1 cellular context compared by ENCODE assay signal in the genomic region with DNA sequence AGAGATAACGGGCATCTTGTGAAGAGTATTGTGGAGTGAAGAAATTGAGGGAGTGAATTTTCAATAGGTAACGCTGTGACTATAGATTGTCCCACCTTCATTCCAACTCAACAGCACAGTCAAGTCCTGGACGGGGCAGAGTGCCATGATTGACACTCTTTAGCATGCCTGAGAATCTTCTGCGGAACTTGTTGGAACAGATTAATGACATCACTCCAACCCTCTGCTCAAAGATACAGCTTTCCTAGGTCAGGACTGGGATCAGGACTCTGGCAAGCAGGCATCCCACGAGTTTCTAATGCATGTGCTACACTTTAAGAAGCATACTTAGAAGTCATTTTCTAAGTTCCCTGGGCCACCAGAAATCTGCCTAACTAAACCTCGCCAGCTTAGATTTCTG.
TF ChIP-seq lines count a peak whose summit lies in the region.

No MANE protein-coding gene starts in this region.

TF ChIP-seq in WTC11, 78 proteins besides CTCF, POLR2A, EP300 and RAD21 (continued from another document):
- TF ChIP-seq, protein P1, sequence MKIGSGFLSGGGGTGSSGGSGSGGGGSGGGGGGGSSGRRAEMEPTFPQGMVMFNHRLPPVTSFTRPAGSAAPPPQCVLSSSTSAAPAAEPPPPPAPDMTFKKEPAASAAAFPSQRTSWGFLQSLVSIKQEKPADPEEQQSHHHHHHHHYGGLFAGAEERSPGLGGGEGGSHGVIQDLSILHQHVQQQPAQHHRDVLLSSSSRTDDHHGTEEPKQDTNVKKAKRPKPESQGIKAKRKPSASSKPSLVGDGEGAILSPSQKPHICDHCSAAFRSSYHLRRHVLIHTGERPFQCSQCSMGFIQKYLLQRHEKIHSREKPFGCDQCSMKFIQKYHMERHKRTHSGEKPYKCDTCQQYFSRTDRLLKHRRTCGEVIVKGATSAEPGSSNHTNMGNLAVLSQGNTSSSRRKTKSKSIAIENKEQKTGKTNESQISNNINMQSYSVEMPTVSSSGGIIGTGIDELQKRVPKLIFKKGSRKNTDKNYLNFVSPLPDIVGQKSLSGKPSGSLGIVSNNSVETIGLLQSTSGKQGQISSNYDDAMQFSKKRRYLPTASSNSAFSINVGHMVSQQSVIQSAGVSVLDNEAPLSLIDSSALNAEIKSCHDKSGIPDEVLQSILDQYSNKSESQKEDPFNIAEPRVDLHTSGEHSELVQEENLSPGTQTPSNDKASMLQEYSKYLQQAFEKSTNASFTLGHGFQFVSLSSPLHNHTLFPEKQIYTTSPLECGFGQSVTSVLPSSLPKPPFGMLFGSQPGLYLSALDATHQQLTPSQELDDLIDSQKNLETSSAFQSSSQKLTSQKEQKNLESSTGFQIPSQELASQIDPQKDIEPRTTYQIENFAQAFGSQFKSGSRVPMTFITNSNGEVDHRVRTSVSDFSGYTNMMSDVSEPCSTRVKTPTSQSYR (CRISPR knock-in tag; IDR thresholded peaks at IDR 0.05) = no peak
- TF ChIP-seq ZNF232 (CRISPR knock-in tag; IDR thresholded peaks at IDR 0.05) (no peak), FOXP1 (CRISPR knock-in tag; IDR thresholded peaks at IDR 0.05; ENCODE audit: borderline replicate concordance) (no peak), ZNF317 (CRISPR knock-in tag; IDR thresholded peaks at IDR 0.05; ENCODE audit: borderline replicate concordance, low read depth) (no peak)
- TF ChIP-seq, protein P2, sequence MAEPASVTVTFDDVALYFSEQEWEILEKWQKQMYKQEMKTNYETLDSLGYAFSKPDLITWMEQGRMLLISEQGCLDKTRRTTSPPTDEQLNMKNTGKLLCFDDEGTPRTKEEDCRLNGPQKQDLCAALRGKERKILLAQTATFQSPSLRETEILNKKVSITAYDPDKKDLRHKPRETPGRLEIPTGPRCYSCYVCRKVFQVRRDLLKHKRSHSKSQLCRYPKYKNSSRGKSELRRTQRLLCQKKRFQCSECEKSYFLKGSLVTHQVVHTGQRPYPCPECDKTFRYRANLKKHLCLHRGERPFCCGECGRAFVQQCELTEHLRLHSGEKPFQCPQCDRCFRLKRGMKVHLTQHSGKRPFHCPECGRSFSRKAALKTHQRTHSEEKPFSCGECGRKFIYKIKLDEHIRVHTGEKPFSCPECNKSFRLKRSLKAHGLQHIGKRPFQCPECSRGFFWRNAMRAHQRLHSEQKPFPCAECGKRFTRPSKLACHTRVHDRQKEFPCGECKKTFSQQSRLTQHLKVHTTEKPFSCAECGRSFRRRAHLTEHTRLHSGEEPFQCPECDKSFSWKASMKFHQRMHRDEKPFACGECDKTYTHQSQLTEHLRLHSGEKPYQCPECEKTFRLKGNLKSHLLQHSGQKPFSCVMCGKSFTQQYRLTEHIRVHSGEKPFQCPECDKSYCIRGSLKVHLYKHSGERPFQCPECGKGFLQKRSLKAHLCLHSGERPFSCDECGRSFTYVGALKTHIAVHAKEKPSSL (CRISPR knock-in tag; conservative IDR thresholded peaks at IDR 0.05) = no peak
- TF ChIP-seq, protein P3, sequence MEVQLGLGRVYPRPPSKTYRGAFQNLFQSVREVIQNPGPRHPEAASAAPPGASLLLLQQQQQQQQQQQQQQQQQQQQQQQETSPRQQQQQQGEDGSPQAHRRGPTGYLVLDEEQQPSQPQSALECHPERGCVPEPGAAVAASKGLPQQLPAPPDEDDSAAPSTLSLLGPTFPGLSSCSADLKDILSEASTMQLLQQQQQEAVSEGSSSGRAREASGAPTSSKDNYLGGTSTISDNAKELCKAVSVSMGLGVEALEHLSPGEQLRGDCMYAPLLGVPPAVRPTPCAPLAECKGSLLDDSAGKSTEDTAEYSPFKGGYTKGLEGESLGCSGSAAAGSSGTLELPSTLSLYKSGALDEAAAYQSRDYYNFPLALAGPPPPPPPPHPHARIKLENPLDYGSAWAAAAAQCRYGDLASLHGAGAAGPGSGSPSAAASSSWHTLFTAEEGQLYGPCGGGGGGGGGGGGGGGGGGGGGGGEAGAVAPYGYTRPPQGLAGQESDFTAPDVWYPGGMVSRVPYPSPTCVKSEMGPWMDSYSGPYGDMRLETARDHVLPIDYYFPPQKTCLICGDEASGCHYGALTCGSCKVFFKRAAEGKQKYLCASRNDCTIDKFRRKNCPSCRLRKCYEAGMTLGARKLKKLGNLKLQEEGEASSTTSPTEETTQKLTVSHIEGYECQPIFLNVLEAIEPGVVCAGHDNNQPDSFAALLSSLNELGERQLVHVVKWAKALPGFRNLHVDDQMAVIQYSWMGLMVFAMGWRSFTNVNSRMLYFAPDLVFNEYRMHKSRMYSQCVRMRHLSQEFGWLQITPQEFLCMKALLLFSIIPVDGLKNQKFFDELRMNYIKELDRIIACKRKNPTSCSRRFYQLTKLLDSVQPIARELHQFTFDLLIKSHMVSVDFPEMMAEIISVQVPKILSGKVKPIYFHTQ (CRISPR knock-in tag; IDR thresholded peaks at IDR 0.05) = no peak
